In the genomic region with DNA sequence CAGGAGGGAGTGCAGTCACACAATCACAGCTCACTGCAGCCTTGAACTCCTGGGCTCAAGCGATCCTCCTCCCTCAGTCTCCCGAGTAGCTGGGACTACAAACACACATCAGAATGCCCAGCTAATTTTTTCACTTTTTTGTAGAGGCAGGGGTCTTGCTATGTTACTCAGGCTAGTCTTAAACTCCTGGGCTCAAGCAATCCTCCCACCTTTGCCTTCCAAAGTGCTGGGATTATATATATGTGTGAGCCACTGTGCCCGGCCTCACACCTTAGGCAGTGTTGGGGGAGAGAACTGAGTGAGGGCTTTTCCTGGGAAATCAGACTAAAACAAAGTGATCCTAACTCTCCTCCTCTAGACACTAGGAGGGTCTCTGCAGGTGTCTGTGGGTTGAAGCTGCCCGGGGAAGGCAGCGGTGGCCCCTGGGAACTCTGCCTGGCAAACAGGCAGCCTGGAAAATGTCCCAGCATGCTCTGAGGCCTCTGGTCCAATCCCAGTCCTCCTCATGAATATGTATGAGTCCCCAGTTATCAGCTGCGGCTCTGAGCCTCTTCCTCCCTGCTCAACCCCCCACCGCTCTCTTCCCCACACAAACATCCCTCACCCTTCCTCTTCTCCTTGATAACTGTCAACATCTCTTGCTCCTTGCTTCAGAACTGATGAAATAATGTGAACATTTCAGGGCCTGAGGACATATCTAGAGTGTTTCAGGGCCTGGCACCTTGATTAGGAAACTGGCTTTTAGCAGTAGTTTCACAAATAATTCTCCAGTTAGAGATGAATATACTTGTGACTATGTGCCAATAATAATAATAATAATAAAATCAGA, we compare ENCODE assay signal across 8 cellular contexts.
DNase-seq lines count a peak whose midpoint lies in the region; ATAC-seq and TF ChIP-seq lines count a peak whose summit lies in the region.

No MANE protein-coding gene starts in this region.

- CTCF ChIA-PET in HEK293 (lab: Yijun Ruan, JAX) = interaction anchor here (0.6 to 0.7 kb wide), 2 partner anchors 46 to 271 kb away, joined by 3 read pairs; no protein-coding TSS in a partner anchor

- DNase-seq in C1 segment of cervical spinal cord (lab: John Stamatoyannopoulos, UW) = peak in 13 of 14 donors; percentile 15 to 86 (median 72)
- DNase-seq in NT2/D1 (ENCODE audit: low read depth, low spot score) = peak; percentile 85
- DNase-seq in brain microvascular endothelial cell = peak; percentile 87
- DNase-seq in inferior parietal cortex (ENCODE audit: extremely low spot score) = peak; percentile 91

- in situ Hi-C loops in brain microvascular endothelial cell (cut with HindIII; ENCODE audit: low pct_ligation_motif_present, low sequenced_read_pairs) = no loop called here

- POLR2A ChIA-PET in HEK293 (lab: Yijun Ruan, JAX) = interaction anchor here (0.6 to 4.1 kb wide), 4 partner anchors 9 to 19 kb away, joined by 3 to 66 read pairs (median 7); partner anchors contain the start of gene TRAFD1

- peak overlapping the region; percentile 68 for H3K27ac ChIP-seq in HEK293 (ENCODE audit: extremely low read depth, low read depth, low read length)
- H3K27ac ChIP-seq in brain microvascular endothelial cell = peak overlapping the region; percentile 71
- peak overlapping the region in 14 of 21 experiments; percentile 7 to 70 (median 52) for H3K27ac ChIP-seq in skin epidermis

- H3K4me3 ChIP-seq in HEK293 (ENCODE audit: low read depth, low read length) (no peak overlapping the region), NT2/D1 (ENCODE audit: insufficient read length, low read depth) (no peak overlapping the region), brain microvascular endothelial cell (ENCODE audit: low read depth, low read length) (peak overlapping the region; percentile 3), skin epidermis (no peak overlapping the region)

- H3K4me1 ChIP-seq in HEK293 (ENCODE audit: control insufficient read depth, insufficient read depth, low read length) (peaks cover 10% of the 10 kb centered on the region), NT2/D1 (ENCODE audit: insufficient read depth, insufficient read length) (no peaks in the 10 kb centered on the region)

- H3K9me3 ChIP-seq in HEK293 (ENCODE audit: control insufficient read depth, insufficient read depth, low read depth, low read length) = no peaks in the 10 kb centered on the region
- no peaks in the 10 kb centered on the region for H3K9me3 ChIP-seq in NT2/D1 (ENCODE audit: insufficient read depth, low read length)

- no peaks in the 10 kb centered on the region for H3K27me3 ChIP-seq in NT2/D1 (ENCODE audit: insufficient read depth, insufficient read length)
- no peaks in the 10 kb centered on the region for H3K27me3 ChIP-seq in brain microvascular endothelial cell (replicated peaks)

- ATAC-seq in GM21576 (IDR thresholded peaks at IDR 0.05; ENCODE audit: unreplicated experiment) (no peak), HG03520 (IDR thresholded peaks at IDR 0.05; ENCODE audit: unreplicated experiment) (no peak)

- H3K9ac ChIP-seq in NT2/D1 (ENCODE audit: insufficient read length, low read depth) = no peak overlapping the region

- H3K36me3 ChIP-seq in HEK293 (ENCODE audit: control insufficient read depth in 2 of 2, insufficient read depth in 1 of 2, low read length in 2 of 2) (no peaks in the 10 kb centered on the region), NT2/D1 (ENCODE audit: insufficient read depth, insufficient read length, low read length) (no peaks in the 10 kb centered on the region), brain microvascular endothelial cell (replicated peaks) (no peaks in the 10 kb centered on the region)

- TF ChIP-seq CTCF in HEK293 (tag by site-specific recombination; IDR thresholded peaks at IDR 0.05) (no peak), brain microvascular endothelial cell (IDR thresholded peaks at IDR 0.05; ENCODE audit: low read depth, low read length, missing control alignments) (no peak)

TF ChIP-seq in HEK293, 187 proteins besides CTCF, POLR2A, EP300 and RAD21 (continues in another document):
- TF ChIP-seq ZNF23 (tag by site-specific recombination; IDR thresholded peaks at IDR 0.05; ENCODE audit: borderline replicate concordance) = no peak
- TF ChIP-seq, protein P1, sequence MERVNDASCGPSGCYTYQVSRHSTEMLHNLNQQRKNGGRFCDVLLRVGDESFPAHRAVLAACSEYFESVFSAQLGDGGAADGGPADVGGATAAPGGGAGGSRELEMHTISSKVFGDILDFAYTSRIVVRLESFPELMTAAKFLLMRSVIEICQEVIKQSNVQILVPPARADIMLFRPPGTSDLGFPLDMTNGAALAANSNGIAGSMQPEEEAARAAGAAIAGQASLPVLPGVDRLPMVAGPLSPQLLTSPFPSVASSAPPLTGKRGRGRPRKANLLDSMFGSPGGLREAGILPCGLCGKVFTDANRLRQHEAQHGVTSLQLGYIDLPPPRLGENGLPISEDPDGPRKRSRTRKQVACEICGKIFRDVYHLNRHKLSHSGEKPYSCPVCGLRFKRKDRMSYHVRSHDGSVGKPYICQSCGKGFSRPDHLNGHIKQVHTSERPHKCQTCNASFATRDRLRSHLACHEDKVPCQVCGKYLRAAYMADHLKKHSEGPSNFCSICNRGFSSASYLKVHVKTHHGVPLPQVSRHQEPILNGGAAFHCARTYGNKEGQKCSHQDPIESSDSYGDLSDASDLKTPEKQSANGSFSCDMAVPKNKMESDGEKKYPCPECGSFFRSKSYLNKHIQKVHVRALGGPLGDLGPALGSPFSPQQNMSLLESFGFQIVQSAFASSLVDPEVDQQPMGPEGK (tag by site-specific recombination; IDR thresholded peaks at IDR 0.05) = peak; percentile 76; the same call in 1 of the 2 replicates
- TF ChIP-seq ZNF501 (tag by site-specific recombination; IDR thresholded peaks at IDR 0.05) = 0 out of 2 replicates have a peak, but pooled peaks have one; percentile 13
- no peak for TF ChIP-seq ZNF274 (IDR thresholded peaks at IDR 0.05; ENCODE audit: low read length)
- no peak for TF ChIP-seq ZNF274 (tag by site-specific recombination; IDR thresholded peaks at IDR 0.05; ENCODE audit: borderline replicate concordance)
- TF ChIP-seq ZNF114 (tag by site-specific recombination; IDR thresholded peaks at IDR 0.05) = no peak
- TF ChIP-seq ZNF354C (tag by site-specific recombination; IDR thresholded peaks at IDR 0.05; ENCODE audit: borderline replicate concordance, low read depth) = no peak
- no peak for TF ChIP-seq ZBTB8A (tag by site-specific recombination; IDR thresholded peaks at IDR 0.05)
- TF ChIP-seq ZNF530 (tag by site-specific recombination; IDR thresholded peaks at IDR 0.05; ENCODE audit: low read depth) = no peak
- no peak for TF ChIP-seq ZNF211 (tag by site-specific recombination; IDR thresholded peaks at IDR 0.05; ENCODE audit: low read depth)
- no peak for TF ChIP-seq ZNF830 (tag by site-specific recombination; IDR thresholded peaks at IDR 0.05; ENCODE audit: low read depth)
- no peak for TF ChIP-seq ZNF280D (tag by site-specific recombination; IDR thresholded peaks at IDR 0.05)
